37 cellular contexts compared by ENCODE assay signal in the genomic region with DNA sequence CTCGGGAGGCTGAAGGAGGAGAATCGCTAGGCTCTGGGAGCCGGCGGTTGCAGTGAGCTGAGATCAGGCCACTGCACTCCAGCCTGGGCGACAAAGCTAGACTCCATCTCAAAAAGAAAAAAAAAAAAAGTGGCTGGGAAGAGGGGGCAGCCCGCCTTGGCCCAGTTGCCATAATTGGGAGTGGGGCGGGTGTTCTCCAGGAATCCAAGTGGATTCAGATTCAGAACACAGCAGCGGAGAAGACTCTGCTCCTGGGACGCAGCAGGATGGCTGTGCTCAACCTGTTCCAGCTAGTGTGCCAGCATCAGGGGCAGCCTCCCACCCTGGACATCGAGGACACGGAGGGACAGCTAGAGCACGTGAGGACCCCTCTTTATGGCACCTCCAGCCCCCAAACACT. TPM values are rescaled to one million over a fixed set of nuclear protein-coding genes. Genes with fewer than 3 reads are reported as not detected.
DNase-seq lines count a peak whose midpoint lies in the region; ATAC-seq, FAIRE-seq and TF ChIP-seq lines count a peak whose summit lies in the region.
"Had no signal": no experiment of that assay in that cellular context is flagged by ENCODE, and none has a peak within 500 bp of the region (broad histone marks: within the 10 kb centered on the region; RNA-seq: fewer than 3 reads in every experiment).

No MANE protein-coding gene starts in this region.

- no peak for DNase-seq in CD8-positive, alpha-beta T cell
- DNase-seq in H9: no peak
- DNase-seq in T-helper 17 cell: no peak
- no peak for DNase-seq in neural progenitor cell (ENCODE audit: low spot score)
- no peak for DNase-seq in stimulated activated naive B cell treated with anti-CD40 and anti-IgM and Interleukin-4, amounts not matched to agents 10 μg/mL and 1 μg/mL and 100 μg/mL, for 72 hours
- DNase-seq in pancreas: no peak
- DNase-seq in WERI-Rb-1: no peak
- DNase-seq: activated CD4-positive, alpha-beta T cell treated with anti-CD3 and anti-CD28 coated beads, Interleukin-2, amount 10 ng/mL, durations not matched to agents 7 days and 5 days; activated gamma-delta T cell; activated T-cell treated with anti-CD3 and anti-CD28 coated beads, Interleukin-2, amount 50 U/mL, for 1 hour; colonic mucosa; effector memory CD4-positive, alpha-beta T cell; MV-4-11; NCI-H1436; NCI-H2081; NK-92 treated with Interleukin-12 subunit alpha and Interleukin-12 subunit beta, amount 100 ng/mL, for 24 hours; right lobe of liver; SIG-M5; spleen; stimulated activated CD8-positive, alpha-beta memory T cell treated with anti-CD3 and anti-CD28 coated beads, Interleukin-4, amount 100 ng/mL, for 48 hours; SW 1271; T-helper 9 cell; transverse colon had no signal

- no peaks in the 10 kb centered on the region for H4K20me1 ChIP-seq in H9 (ENCODE audit: control insufficient read depth, insufficient read depth, insufficient read length)
- H4K20me1 ChIP-seq in neural progenitor cell (ENCODE audit: low read depth): peaks cover 39% of the 10 kb centered on the region

- peak overlapping the region; percentile 22 for H3K4me3 Mint-ChIP-seq in CD8-positive, alpha-beta T cell
- H3K4me3 Mint-ChIP-seq in H9 (peak overlapping the region in 1 of 2 experiments; percentile 46; a peak in 1 of 5 replicates), T-helper 17 cell (peak overlapping the region; percentile 36), neural progenitor cell (no peak overlapping the region)
- peak overlapping the region in 1 of 2 donors; percentile 85 for H3K4me3 Mint-ChIP-seq in stimulated activated naive B cell treated with anti-CD40 and anti-IgM and Interleukin-4, amounts not matched to agents 10 μg/mL and 1 μg/mL and 100 μg/mL, for 72 hours
- H3K4me3 Mint-ChIP-seq: activated CD4-positive, alpha-beta T cell treated with anti-CD3 and anti-CD28 coated beads, Interleukin-2, amount 10 ng/mL, durations not matched to agents 7 days and 5 days had no signal

- H3K27me3 ChIP-seq in CD8-positive, alpha-beta T cell (ENCODE audit: insufficient read depth, low read length): no peaks in the 10 kb centered on the region
- H3K27me3 ChIP-seq in H9 (ENCODE audit: insufficient read depth, low read length) (peaks cover 14% of the 10 kb centered on the region; the same call in 1 of the 2 replicates), neural progenitor cell (peaks cover 65% of the 10 kb centered on the region), pancreas (no peaks in the 10 kb centered on the region), WERI-Rb-1 (ENCODE audit: insufficient read depth, low read depth, severe bottlenecking) (no peaks in the 10 kb centered on the region)
- H3K27me3 ChIP-seq: ascending aorta, right lobe of liver had no signal

- H3F3A ChIP-seq in neural progenitor cell (ENCODE audit: low read depth): peaks cover 46% of the 10 kb centered on the region

- H3T11ph ChIP-seq in H9 (ENCODE audit: low read length): no peak overlapping the region

- no peak overlapping the region for H3K9ac ChIP-seq in H9 (ENCODE audit: extremely low read depth, insufficient read length, low read length)
- no peak overlapping the region for H3K9ac ChIP-seq in neural progenitor cell

- H2BK20ac ChIP-seq in H9 (ENCODE audit: low read depth, low read length, poor library complexity, severe bottlenecking): no peak overlapping the region

- H2BK15ac ChIP-seq in H9 (ENCODE audit: low read depth, low read length): no peak overlapping the region

- H3K36me3 ChIP-seq in CD8-positive, alpha-beta T cell (ENCODE audit: insufficient read depth, low read length): peaks cover 7% of the 10 kb centered on the region
- H3K36me3 ChIP-seq in neural progenitor cell (no peaks in the 10 kb centered on the region), pancreas (peaks cover 0 to 15% (median 9%) of the 10 kb centered on the region in 3 donors), WERI-Rb-1 (peaks cover 30% of the 10 kb centered on the region)
- H3K36me3 ChIP-seq: colonic mucosa had no signal

- no peak overlapping the region for H3K23ac ChIP-seq in H9 (ENCODE audit: insufficient read length, low read depth, low read length)

- H2BK120ac ChIP-seq in H9 (ENCODE audit: low read depth, low read length, poor library complexity, severe bottlenecking): no peak overlapping the region

- peak overlapping the region; percentile 39 for H3K4me2 ChIP-seq in H9 (ENCODE audit: insufficient read depth, insufficient read length, low read length)
- H3K4me2 ChIP-seq in neural progenitor cell: peak overlapping the region; percentile 86

- no peak overlapping the region; the same call in 1 of the 2 replicates for H3K14ac ChIP-seq in H9 (ENCODE audit: insufficient read depth, low read length)

- H3K9me3 ChIP-seq in CD8-positive, alpha-beta T cell (ENCODE audit: low read length): no peaks in the 10 kb centered on the region
- no peaks in the 10 kb centered on the region for H3K9me3 ChIP-seq in H9 (ENCODE audit: control insufficient read depth, low read depth, low read length)
- H3K9me3 ChIP-seq in T-helper 17 cell (ENCODE audit: control insufficient read depth, low read length, poor library complexity, severe bottlenecking): no peaks in the 10 kb centered on the region
- H3K9me3 ChIP-seq in neural progenitor cell (ENCODE audit: low read depth): no peaks in the 10 kb centered on the region
- no peaks in the 10 kb centered on the region for H3K9me3 ChIP-seq in pancreas
- no peaks in the 10 kb centered on the region for H3K9me3 ChIP-seq in WERI-Rb-1 (ENCODE audit: severe bottlenecking)
- H3K9me3 ChIP-seq: ascending aorta, colonic mucosa, HAP-1, neutrophil, Peyer's patch, right lobe of liver, spleen, transverse colon had no signal

- H3K4me3 ChIP-seq in CD8-positive, alpha-beta T cell (ENCODE audit: low read depth, low read length): no peak overlapping the region
- H3K4me3 ChIP-seq in neural progenitor cell: no peak overlapping the region
- no peak overlapping the region for H3K4me3 ChIP-seq in pancreas
- H3K4me3 ChIP-seq in WERI-Rb-1 (ENCODE audit: low read depth, low read length): no peak overlapping the region
- H3K4me3 ChIP-seq: HAP-1, right lobe of liver had no signal

- POLR2A ChIA-PET in CD8-positive, alpha-beta T cell (lab: Charles Lee): no interaction called here

- no peak overlapping the region for H3K4ac ChIP-seq in H9 (ENCODE audit: low read depth, low read length)

- FAIRE-seq in pancreas (lab: Jason Lieb, UNC): no peak
- FAIRE-seq: GM18507 had no signal

- H3K18ac ChIP-seq in H9 (ENCODE audit: insufficient read length, low read depth, low read length): no peak overlapping the region

- H2AK5ac ChIP-seq in H9 (ENCODE audit: insufficient read length, low read length): no peak overlapping the region

- peaks cover 22% of the 10 kb centered on the region for H3K4me1 ChIP-seq in CD8-positive, alpha-beta T cell (ENCODE audit: insufficient read depth, low read length)
- H3K4me1 ChIP-seq in H9 (ENCODE audit: insufficient read depth, low read length) (peaks cover 3% of the 10 kb centered on the region; the same call in 1 of the 2 replicates), neural progenitor cell (peaks cover 1% of the 10 kb centered on the region), pancreas (peaks cover 0 to 6% (median 0%) of the 10 kb centered on the region in 3 donors)

- peaks cover 31% of the 10 kb centered on the region for H3K36me3 Mint-ChIP-seq in CD8-positive, alpha-beta T cell
- peaks cover 9 to 35% (median 27%) of the 10 kb centered on the region in 3 experiments; a peak in 6 of 7 replicates for H3K36me3 Mint-ChIP-seq in H9 (ENCODE audit: insufficient read depth in 1 of 3, low read depth in 3 of 3)
- no peaks in the 10 kb centered on the region for H3K36me3 Mint-ChIP-seq in T-helper 17 cell (ENCODE audit: low read depth)
- H3K36me3 Mint-ChIP-seq in neural progenitor cell: peaks cover 10% of the 10 kb centered on the region
- peaks cover 32 to 36% of the 10 kb centered on the region in 2 donors for H3K36me3 Mint-ChIP-seq in stimulated activated naive B cell treated with anti-CD40 and anti-IgM and Interleukin-4, amounts not matched to agents 10 μg/mL and 1 μg/mL and 100 μg/mL, for 72 hours

- no peak overlapping the region for H4K5ac ChIP-seq in H9 (ENCODE audit: insufficient read length, low read depth, low read length)

- no peak overlapping the region for H3K27ac ChIP-seq in CD8-positive, alpha-beta T cell (ENCODE audit: low read depth, low read length)
- H3K27ac ChIP-seq in H9 (ENCODE audit: insufficient read length, low read depth, low read length) (no peak overlapping the region), neural progenitor cell (no peak overlapping the region), pancreas (no peak overlapping the region), WERI-Rb-1 (no peak overlapping the region)
- H3K27ac ChIP-seq: ascending aorta, colonic mucosa, HL-60, neutrophil, Peyer's patch, right lobe of liver, spleen, transverse colon, VCaP had no signal

- peaks cover 23% of the 10 kb centered on the region for H3K4me1 Mint-ChIP-seq in CD8-positive, alpha-beta T cell (ENCODE audit: low read depth)
- H3K4me1 Mint-ChIP-seq in H9 (peaks cover 6 to 18% of the 10 kb centered on the region in 2 experiments), T-helper 17 cell (peaks cover 12% of the 10 kb centered on the region), neural progenitor cell (peaks cover 24% of the 10 kb centered on the region)
- H3K4me1 Mint-ChIP-seq in stimulated activated naive B cell treated with anti-CD40 and anti-IgM and Interleukin-4, amounts not matched to agents 10 μg/mL and 1 μg/mL and 100 μg/mL, for 72 hours: peaks cover 35 to 66% of the 10 kb centered on the region in 2 donors

- H2BK5ac ChIP-seq in H9 (ENCODE audit: insufficient read length, low read length): no peak overlapping the region

- no peak overlapping the region for H3K56ac ChIP-seq in H9 (ENCODE audit: insufficient read length, low read depth, low read length)

- no peaks in the 10 kb centered on the region for H3K9me3 Mint-ChIP-seq in CD8-positive, alpha-beta T cell
- H3K9me3 Mint-ChIP-seq in H9 (no peaks in the 10 kb centered on the region; a peak in 2 of 5 replicates), neural progenitor cell (no peaks in the 10 kb centered on the region)
- no peaks in the 10 kb centered on the region for H3K9me3 Mint-ChIP-seq in stimulated activated naive B cell treated with anti-CD40 and anti-IgM and Interleukin-4, amounts not matched to agents 10 μg/mL and 1 μg/mL and 100 μg/mL, for 72 hours
- H3K9me3 Mint-ChIP-seq: activated CD4-positive, alpha-beta T cell treated with anti-CD3 and anti-CD28 coated beads, Interleukin-2, amount 10 ng/mL, durations not matched to agents 7 days and 5 days had no signal

- H3K79me1 ChIP-seq in H9 (ENCODE audit: insufficient read depth, low read depth, low read length, poor library complexity, severe bottlenecking): no peaks in the 10 kb centered on the region

- H4K8ac ChIP-seq in H9 (replicated peaks; ENCODE audit: insufficient read length, low read depth, low read length): no peak overlapping the region

- no CpG with 5 or more reads among the region's 12 CpGs for WGBS in H9 (ENCODE audit: extremely low coverage, insufficient read length, low lambda C conversion rate)
- 73 to 82% methylated on average over 12 of the region's 12 CpGs for WGBS in pancreas, 2 donors

- H3K23me2 ChIP-seq in H9 (ENCODE audit: insufficient read length, low read depth, low read length, poor library complexity, severe bottlenecking): peaks cover 8% of the 10 kb centered on the region

- H3K27ac Mint-ChIP-seq in CD8-positive, alpha-beta T cell: no peak overlapping the region
- H3K27ac Mint-ChIP-seq in H9: no peak overlapping the region
- no peak overlapping the region for H3K27ac Mint-ChIP-seq in T-helper 17 cell
- no peak overlapping the region for H3K27ac Mint-ChIP-seq in neural progenitor cell
- H3K27ac Mint-ChIP-seq in stimulated activated naive B cell treated with anti-CD40 and anti-IgM and Interleukin-4, amounts not matched to agents 10 μg/mL and 1 μg/mL and 100 μg/mL, for 72 hours: no peak overlapping the region
- H3K27ac Mint-ChIP-seq: activated CD4-positive, alpha-beta T cell treated with anti-CD3 and anti-CD28 coated beads, Interleukin-2, amount 10 ng/mL, durations not matched to agents 7 days and 5 days; progenitor cell of endocrine pancreas had no signal

- H3K79me2 ChIP-seq in H9 (ENCODE audit: insufficient read depth, low read length) (no peaks in the 10 kb centered on the region), neural progenitor cell (ENCODE audit: low read depth) (no peaks in the 10 kb centered on the region)

- CTCF ChIA-PET in CD8-positive, alpha-beta T cell (lab: Charles Lee): interaction anchor here (0.7 to 2.3 kb wide), 3 partner anchors 19 to 104 kb away, joined by 3 to 16 read pairs (median 3); no protein-coding TSS in a partner anchor

- H2AFZ ChIP-seq in H9 (ENCODE audit: low read length): no peak overlapping the region
- no peak overlapping the region for H2AFZ ChIP-seq in neural progenitor cell (replicated peaks)

- no peak for ATAC-seq in CD8-positive, alpha-beta T cell
- ATAC-seq in T-helper 17 cell (no peak), pancreas (no peak)
- ATAC-seq in stimulated activated naive B cell treated with anti-CD40 and anti-IgM and Interleukin-4, amounts not matched to agents 10 μg/mL and 1 μg/mL and 100 μg/mL, for 72 hours (replicated peaks): no peak

- no peak overlapping the region for H2BK12ac ChIP-seq in H9 (ENCODE audit: insufficient read length, low read depth, low read length)

- no peak overlapping the region for H4K91ac ChIP-seq in H9 (ENCODE audit: insufficient read length, low read depth, low read length)

- H3K27me3 Mint-ChIP-seq in CD8-positive, alpha-beta T cell (ENCODE audit: low read depth): peaks cover 4% of the 10 kb centered on the region
- H3K27me3 Mint-ChIP-seq in H9 (ENCODE audit: low read depth) (peaks cover 65% of the 10 kb centered on the region), T-helper 17 cell (peaks cover 7% of the 10 kb centered on the region), neural progenitor cell (ENCODE audit: insufficient read depth, low read depth) (peaks cover 26% of the 10 kb centered on the region)
- H3K27me3 Mint-ChIP-seq in stimulated activated naive B cell treated with anti-CD40 and anti-IgM and Interleukin-4, amounts not matched to agents 10 μg/mL and 1 μg/mL and 100 μg/mL, for 72 hours: peaks cover 6 to 7% of the 10 kb centered on the region in 2 donors

- no peak for TF ChIP-seq CTCF in CD8-positive, alpha-beta T cell (IDR thresholded peaks at IDR 0.05)
- TF ChIP-seq CTCF in H9 (conservative IDR thresholded peaks at IDR 0.05) (no peak), neural progenitor cell (IDR thresholded peaks at IDR 0.05) (no peak), pancreas (IDR thresholded peaks at IDR 0.05) (no peak), WERI-Rb-1 (IDR thresholded peaks at IDR 0.05; ENCODE audit: low read depth, low read length) (no peak)

- intact Hi-C loops in CD8-positive, alpha-beta T cell (cut with DNase I, micrococcal nuclease): no loop called here
- intact Hi-C loops in pancreas (cut with DNase I): loop anchor here in 2 of 3 donors (5.0 to 10.0 kb wide), 2 partner anchors 100 to 108 kb away; partner anchors contain the start of gene DTX1 (in 1 of the 2)

RNA-seq across cellular contexts. Expression of gene CFAP73, which starts 5.5 kb away (rescaled TPM):
- total RNA-seq in CD8-positive, alpha-beta T cell: under 1 TPM; 0.54 to 0.86 TPM
- total RNA-seq in H9 (2021) (not detected in 2 replicates), T-helper 17 cell (not detected), neural progenitor cell (ENCODE audit: low replicate concordance) (0.19 TPM in 1 of 2 replicates, not detected in the other), pancreas (under 1 TPM in 3 of 6 donors, not detected in 3; 0.12 to 0.23 (median 0.22) TPM)
- under 1 TPM; 0.42 to 0.61 TPM for polyA plus RNA-seq in pancreas
- total RNA-seq: ascending aorta, Daoy, epithelial cell of proximal tubule, glomerular endothelial cell, left lobe of liver, LHCN-M2, Peyer's patch, progenitor cell of endocrine pancreas, spleen, transverse colon had no signal

RNA-seq across cellular contexts. Expression of gene RASAL1, which starts 19.5 kb away (rescaled TPM):
- total RNA-seq in CD8-positive, alpha-beta T cell: 1 to 10 TPM; 2.3 to 2.8 TPM
- total RNA-seq in H9 (2021) (2.3 and 2.7 TPM in 2 replicates), T-helper 17 cell (under 1 TPM; 0.15 to 0.89 TPM), neural progenitor cell (ENCODE audit: low replicate concordance) (0.50 and 1.4 TPM in 2 replicates), pancreas (1 to 10 TPM in 5 of 6 donors, under 1 TPM in 1; 0.79 to 4.1 (median 1.9) TPM)
- polyA plus RNA-seq in pancreas: 10 to 100 TPM in 1 of 2 donors, 1 to 10 TPM in 1; 6.7 to 12.1 TPM
- total RNA-seq: glomerular endothelial cell, LHCN-M2 had no signal
- polyA plus RNA-seq: CD14-positive monocyte had no signal

RNA-seq across cellular contexts. Expression of gene DDX54, which starts 30.2 kb away (rescaled TPM):
- total RNA-seq in CD8-positive, alpha-beta T cell: 10 to 100 TPM; 75.4 to 85.6 TPM
- total RNA-seq in H9 (2021): 83.0 TPM in 2 replicates
- 10 to 100 TPM; 75.9 to 92.5 TPM for total RNA-seq in T-helper 17 cell
- 36.9 and 72.9 TPM in 2 replicates for total RNA-seq in neural progenitor cell (ENCODE audit: low replicate concordance)
- 10 to 100 TPM; 30.0 to 71.4 (median 54.6) TPM for total RNA-seq in pancreas
- 10 to 100 TPM; 51.8 to 59.7 TPM for polyA plus RNA-seq in pancreas

RNA-seq across cellular contexts. Expression of gene RITA1, which starts 30.5 kb away (rescaled TPM):
- total RNA-seq in CD8-positive, alpha-beta T cell: 1 to 10 TPM; 4.3 to 4.5 TPM
- total RNA-seq in H9 (2021): 26.0 and 26.1 TPM in 2 replicates
- total RNA-seq in T-helper 17 cell: 1 to 10 TPM; 5.1 to 8.6 TPM
- total RNA-seq in neural progenitor cell (ENCODE audit: low replicate concordance): 13.7 and 22.5 TPM in 2 replicates
- 1 to 10 TPM; 4.8 to 8.6 (median 5.4) TPM for total RNA-seq in pancreas
- 1 to 10 TPM; 5.0 to 8.9 TPM for polyA plus RNA-seq in pancreas

Comparison
In these comparisons a context has a peak if more than half of its experiments do, and no peak if none do; other contexts are left out.
1. intact Hi-C loops: an anchor here in pancreas (5.0 to 10.0 kb wide); none called in CD8-positive, alpha-beta T cell.